ENCODE assay signal across 9 cellular contexts in the genomic region with DNA sequence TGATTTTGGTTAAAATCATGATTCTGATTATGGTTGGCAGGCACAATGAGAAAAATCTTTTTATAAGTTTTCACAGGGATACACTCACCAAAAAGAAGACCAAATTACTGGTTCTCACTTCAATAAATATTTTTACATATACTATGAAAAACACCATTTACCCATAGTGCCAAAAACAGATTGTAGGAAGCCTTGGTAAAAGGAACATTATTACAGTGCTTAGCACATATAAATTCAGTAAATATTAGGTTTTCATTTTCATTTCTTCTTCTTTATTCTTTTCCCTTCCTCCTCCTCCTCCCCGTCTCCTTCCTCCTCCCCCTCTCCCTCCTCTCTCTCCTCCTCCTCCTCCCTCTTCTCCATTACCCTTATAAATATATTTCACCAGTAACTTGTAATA. TPM values are rescaled to one million over a fixed set of nuclear protein-coding genes. Genes with fewer than 3 reads are reported as not detected.
"Had no signal": no experiment of that assay in that cellular context is flagged by ENCODE, and none has a peak within 500 bp of the region (broad histone marks: within the 10 kb centered on the region; RNA-seq: fewer than 3 reads in every experiment).

No MANE protein-coding gene starts in this region.

- H3K4me3 ChIP-seq: HAP-1 had no signal

- H3K4me1 ChIP-seq: HAP-1 had no signal

- H3K4me1 Mint-ChIP-seq: IgD-negative memory B cell had no signal

- H3K4me3 Mint-ChIP-seq: HFFc6 had no signal

- FAIRE-seq: HTR-8/SVneo had no signal

- H3K36me3 ChIP-seq: HAP-1 had no signal

- H3K27ac Mint-ChIP-seq: HFFc6, IgD-negative memory B cell had no signal

- H3K9me3 ChIP-seq: HAP-1 had no signal

- H3K9me3 Mint-ChIP-seq: HFFc6 had no signal

- DNase-seq: GOT3, H7, HFFc6, KG1 had no signal

- ATAC-seq: HCT116 had no signal

RNA-seq across cellular contexts. Expression of a gene that starts 15.8 kb away (rescaled TPM):
- total RNA-seq: HFFc6, HT-29 had no signal
- polyA plus RNA-seq: IgD-negative memory B cell had no signal
